33 cellular contexts compared by ENCODE assay signal in the genomic region with DNA sequence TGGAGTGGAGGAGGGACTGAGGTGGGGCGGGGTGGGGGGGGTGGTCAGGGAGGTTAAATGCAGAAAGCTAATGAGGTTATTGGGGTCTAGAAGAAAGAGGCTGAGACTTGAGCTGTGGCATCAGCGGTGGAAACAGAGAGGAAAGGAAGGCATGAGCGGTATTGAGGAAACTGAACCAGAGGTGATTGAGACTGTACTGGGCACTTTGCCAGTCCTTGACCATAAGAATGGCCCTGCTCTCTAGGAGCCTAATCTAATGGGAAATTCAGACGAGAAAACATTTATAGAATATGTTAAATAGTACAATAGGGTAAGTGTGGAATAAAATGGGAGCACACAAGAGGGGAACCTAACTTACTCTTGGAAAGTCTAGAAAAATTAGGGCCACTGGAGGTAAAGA. TPM values are rescaled to one million over a fixed set of nuclear protein-coding genes. Genes with fewer than 3 reads are reported as not detected.
"Had no signal": no experiment of that assay in that cellular context is flagged by ENCODE, and none has a peak within 500 bp of the region (broad histone marks: within the 10 kb centered on the region; RNA-seq: fewer than 3 reads in every experiment).

No MANE protein-coding gene starts in this region.

- H3K27me3 ChIP-seq: MG63, SJSA1 had no signal

- H3K4me2 ChIP-seq: PC-9, SK-N-SH had no signal

- H3K9ac ChIP-seq: SK-N-SH had no signal

- DNase-seq: Kasumi-1, KG1, MG63, NCI-H1048, NCI-H1092 treated with DMSO at 0.1 percent for 48 hours, NCI-H1105 treated with DMSO at 0.1 percent for 48 hours, NCI-H1417, NCI-H1436, NCI-H146, NCI-H1694, NCI-H187, NCI-H1930, NCI-H2029 treated with DMSO at 0.1 percent for 48 hours, NCI-H2081 treated with DMSO at 0.1 percent for 48 hours, NCI-H2107, NCI-H2171, NCI-H226, NCI-H446 treated with DMSO at 0.1 percent for 48 hours, NCI-H510A, NCI-H524, NCI-H526, NCI-H69, NCI-H748 treated with DMSO at 0.1 percent for 48 hours, NCI-H82, SHP77 treated with DMSO at 0.1 percent for 48 hours, SK-N-SH, SW 1271 had no signal

- H3K4me3 ChIP-seq: MG63, PC-9, SJSA1 had no signal

- ATAC-seq: Panc1 had no signal

- FAIRE-seq: RCC 7860 had no signal

- H3K27ac ChIP-seq: PC-9, RWPE1, SJSA1 had no signal

- H2AFZ ChIP-seq: PC-9 had no signal

- H3K4me1 ChIP-seq: SJSA1 had no signal

- H3K9me3 ChIP-seq: MG63, SJSA1, SK-N-SH had no signal

- H3K36me3 ChIP-seq: MG63, SJSA1 had no signal

RNA-seq across cellular contexts. Expression of a gene that starts 23.7 kb away (rescaled TPM):
- total RNA-seq: OCI-LY7 had no signal
